Comparison of ENCODE assay signal across 11 cellular contexts in genomic region chr7:95395755-95396135, GRCh38. TPM values are rescaled to one million over a fixed set of nuclear protein-coding genes. Genes with fewer than 3 reads are reported as not detected.
DNase-seq lines count a peak whose midpoint lies in the region; FAIRE-seq and TF ChIP-seq lines count a peak whose summit lies in the region.
"Had no signal": no experiment of that assay in that cellular context is flagged by ENCODE, and none has a peak within 500 bp of the region (broad histone marks: within the 10 kb centered on the region; RNA-seq: fewer than 3 reads in every experiment).

No MANE protein-coding gene starts in this region.

- H3K9me1 ChIP-seq in endothelial cell of umbilical vein (replicated peaks; ENCODE audit: control insufficient read depth, extremely low read depth, insufficient read depth, low read length), result no peaks in the 10 kb centered on the region

- H3K4me1 ChIP-seq in endothelial cell of umbilical vein (ENCODE audit: control insufficient read depth, extremely low read depth, insufficient read depth, low read length) (peaks cover 4% of the 10 kb centered on the region), rectal smooth muscle tissue (ENCODE audit: control insufficient read depth, insufficient read depth, low read length) (peaks cover 2% of the 10 kb centered on the region)

- DNase-seq in NCI-H1417 (lab: John Stamatoyannopoulos, UW) (peak in 2 of 3 experiments; percentile 73 to 83), NCI-H1417 treated with DMSO at 0.1 percent for 48 hours (lab: John Stamatoyannopoulos, UW) (no peak), NCI-H2227 treated with DMSO at 0.1 percent for 48 hours (lab: John Stamatoyannopoulos, UW) (peak; percentile 68), endothelial cell of umbilical vein (ENCODE audit: low read depth, low spot score) (no peak), LoVo (ENCODE audit: low spot score) (no peak), NCI-H1694 treated with DMSO at 0.1 percent for 48 hours (lab: John Stamatoyannopoulos, UW) (no peak)
- no peak for DNase-seq in activated CD4-positive, alpha-beta T cell treated with anti-CD3 and anti-CD28 coated beads for 48 hours
- DNase-seq: NCI-H1105 treated with DMSO at 0.1 percent for 48 hours had no signal

- no peak for TF ChIP-seq CTCF in endothelial cell of umbilical vein (IDR thresholded peaks at IDR 0.05; ENCODE audit: extremely low read depth in 1 of 2, insufficient read depth in 1 of 2, low read depth in 1 of 2, low read length in 2 of 2)

- H3K9ac ChIP-seq in endothelial cell of umbilical vein (replicated peaks; ENCODE audit: extremely low read depth, insufficient read depth, low read length) (no peak overlapping the region), rectal smooth muscle tissue (ENCODE audit: low read length) (no peak overlapping the region)

- FAIRE-seq in endothelial cell of umbilical vein (lab: Jason Lieb, UNC), result no peak

- no TSS peak for BruUV-seq in endothelial cell of umbilical vein (replicated peaks; lab: Mats Ljungman, UMichigan)

- no peaks in the 10 kb centered on the region for H4K20me1 ChIP-seq in endothelial cell of umbilical vein (replicated peaks; ENCODE audit: control insufficient read depth, extremely low read depth, insufficient read depth, low read length)

- dilution Hi-C loops in endothelial cell of umbilical vein (cut with MboI; ENCODE audit: extremely low pct_ligation_motif_present, low sequenced_read_pairs), result no loop called here

- H3K4me3 ChIP-seq in endothelial cell of umbilical vein (replicated peaks in 1 of 3; ENCODE audit: insufficient read depth in 1 of 3, low read depth in 1 of 3, low read length in 3 of 3) (no peak overlapping the region), rectal smooth muscle tissue (ENCODE audit: low read length) (peak overlapping the region; percentile 46)

- H3K9me3 ChIP-seq in endothelial cell of umbilical vein (replicated peaks; ENCODE audit: control insufficient read depth, insufficient read depth, low read length), result no peaks in the 10 kb centered on the region

- CTCF ChIA-PET in endothelial cell of umbilical vein (lab: Charles Lee), result interaction anchor here (0.6 to 2.4 kb wide), 7 partner anchors 10 to 1100 kb away, joined by 3 to 25 read pairs (median 3); no protein-coding TSS in a partner anchor

- intact Hi-C loops in endothelial cell of umbilical vein (cut with micrococcal nuclease), result loop anchor here (2.0 kb wide), 1 partner anchor 81 kb away; no protein-coding TSS in a partner anchor

- H3K27ac ChIP-seq in endothelial cell of umbilical vein (ENCODE audit: insufficient read depth, low read depth, low read length) (no peak overlapping the region), rectal smooth muscle tissue (ENCODE audit: low read depth, low read length) (no peak overlapping the region)
- H3K27ac ChIP-seq: 22Rv1 had no signal

- no peaks in the 10 kb centered on the region for H3K27me3 ChIP-seq in endothelial cell of umbilical vein (ENCODE audit: control insufficient read depth in 2 of 2, insufficient read depth in 2 of 2, low read length in 2 of 2)
- H3K27me3 ChIP-seq in rectal smooth muscle tissue (ENCODE audit: control insufficient read depth, insufficient read depth, low read length), result no peaks in the 10 kb centered on the region

- no peaks in the 10 kb centered on the region for H3K79me2 ChIP-seq in endothelial cell of umbilical vein (ENCODE audit: control insufficient read depth, insufficient read depth, low read length)

- POLR2A ChIA-PET in endothelial cell of umbilical vein (lab: Charles Lee), result no interaction called here

- H3K4me2 ChIP-seq in endothelial cell of umbilical vein (ENCODE audit: insufficient read depth, low read length), result peak overlapping the region; percentile 63

- H3K36me3 ChIP-seq in endothelial cell of umbilical vein (ENCODE audit: control insufficient read depth in 2 of 2, extremely low read depth in 1 of 2, insufficient read depth in 2 of 2, low read length in 2 of 2) (no peaks in the 10 kb centered on the region), rectal smooth muscle tissue (ENCODE audit: control insufficient read depth, insufficient read depth, low read length) (no peaks in the 10 kb centered on the region)

- peak overlapping the region; percentile 98 for H2AFZ ChIP-seq in endothelial cell of umbilical vein (ENCODE audit: low read depth, low read length)

- no peak for TF ChIP-seq POLR2A in endothelial cell of umbilical vein (IDR thresholded peaks at IDR 0.05; ENCODE audit: low read depth, low read length)

TF ChIP-seq in endothelial cell of umbilical vein, 7 proteins besides CTCF, POLR2A, EP300 and RAD21:
- TF ChIP-seq FOS (IDR thresholded peaks at IDR 0.05; ENCODE audit: borderline replicate concordance, insufficient read depth, low read length) (no peak), GATA2 (IDR thresholded peaks at IDR 0.05; ENCODE audit: insufficient read depth, insufficient read length, low read depth, low read length) (no peak), EZH2 (IDR thresholded peaks at IDR 0.05; ENCODE audit: borderline replicate concordance, low read depth, low read length, severe bottlenecking) (no peak), MYC (IDR thresholded peaks at IDR 0.05; ENCODE audit: low read depth, low read length) (no peak), JUN (IDR thresholded peaks at IDR 0.05; ENCODE audit: borderline replicate concordance, insufficient read depth, insufficient read length, low read depth) (no peak), MAX (IDR thresholded peaks at IDR 0.05; ENCODE audit: insufficient read depth, insufficient read length) (no peak), POLR2AphosphoS5 (IDR thresholded peaks at IDR 0.05; ENCODE audit: insufficient read depth, low read depth, low read length) (no peak)
TF ChIP-seq in endothelial cell of umbilical vein: peak in this region for 0.

RNA-seq across cellular contexts. Expression of gene PON3, which starts 0.4 kb away (rescaled TPM):
- 2.0 and 3.4 TPM in 2 replicates for total RNA-seq in endothelial cell of umbilical vein
- 0.62 and 0.83 TPM in 2 replicates for polyA plus RNA-seq in endothelial cell of umbilical vein
- polyA plus RNA-seq in endothelial cell of umbilical vein (2011; cell fraction: cytosol; rRNA removed), result 0.32 and 0.37 TPM in 2 replicates
- polyA plus RNA-seq in endothelial cell of umbilical vein (2011; cell fraction: nucleus; rRNA removed), result 5.5 and 6.9 TPM in 2 replicates
- polyA plus RNA-seq in endothelial cell of umbilical vein (2012), result not detected in 2 replicates
- 0.34 and 2.2 TPM in 2 replicates for polyA minus RNA-seq in endothelial cell of umbilical vein
- polyA minus RNA-seq in endothelial cell of umbilical vein (2011; cell fraction: cytosol; rRNA and poly(A)+ RNA removed), result not detected
- 4.7 and 5.2 TPM in 2 replicates for polyA minus RNA-seq in endothelial cell of umbilical vein (2011; cell fraction: nucleus; rRNA and poly(A)+ RNA removed)
- total RNA-seq: lung microvascular endothelial cell had no signal

RNA-seq across cellular contexts. Expression of gene PON2, which starts 39.1 kb away (rescaled TPM):
- total RNA-seq in endothelial cell of umbilical vein, result 125 and 134 TPM in 2 replicates
- polyA plus RNA-seq in endothelial cell of umbilical vein, result 99.0 and 110 TPM in 2 replicates
- 103 and 111 TPM in 2 replicates for polyA plus RNA-seq in endothelial cell of umbilical vein (2011; cell fraction: cytosol; rRNA removed)
- polyA plus RNA-seq in endothelial cell of umbilical vein (2011; cell fraction: nucleus; rRNA removed), result 184 and 235 TPM in 2 replicates
- 127 and 147 TPM in 2 replicates for polyA plus RNA-seq in endothelial cell of umbilical vein (2012)
- 52.3 and 59.6 TPM in 2 replicates for polyA minus RNA-seq in endothelial cell of umbilical vein
- polyA minus RNA-seq in endothelial cell of umbilical vein (2011; cell fraction: cytosol; rRNA and poly(A)+ RNA removed), result 50.7 TPM
- polyA minus RNA-seq in endothelial cell of umbilical vein (2011; cell fraction: nucleus; rRNA and poly(A)+ RNA removed), result 80.1 and 107 TPM in 2 replicates

Comparison
In these comparisons a context has a peak if more than half of its experiments do, and no peak if none do; other contexts are left out.
1. DNase-seq: peak in NCI-H1417 (2 of 3) and NCI-H2227 treated with DMSO at 0.1 percent for 48 hours (single experiment); none in NCI-H1417 treated with DMSO at 0.1 percent for 48 hours (single experiment), endothelial cell of umbilical vein (single experiment), LoVo (single experiment), NCI-H1694 treated with DMSO at 0.1 percent for 48 hours (single experiment) and activated CD4-positive, alpha-beta T cell treated with anti-CD3 and anti-CD28 coated beads for 48 hours (single experiment).